9 cellular contexts compared by ENCODE assay signal in genomic region chr14:20609215-20610001, GRCh38. TPM values are rescaled to one million over a fixed set of nuclear protein-coding genes. Genes with fewer than 3 reads are reported as not detected.
A peak's percentile ranks its signal among the peaks of the same experiment; 100 is the strongest.
DNase-seq lines count a peak whose midpoint lies in the region; ATAC-seq and TF ChIP-seq lines count a peak whose summit lies in the region.
"Had no signal": no experiment of that assay in that cellular context is flagged by ENCODE, and none has a peak within 500 bp of the region (broad histone marks: within the 10 kb centered on the region; RNA-seq: fewer than 3 reads in every experiment).

No MANE protein-coding gene starts in this region.

- TF ChIP-seq CTCF in activated B cell treated with CpG ODN at 0.5 μM for 24 hours (IDR thresholded peaks at IDR 0.05): peak; percentile 90

- CTCF ChIA-PET in activated B cell treated with CpG ODN at 0.5 μM for 24 hours (lab: Charles Lee): interaction anchor here (0.7 to 7.5 kb wide), 22 partner anchors 14 to 362 kb away, joined by 3 to 131 read pairs (median 5); partner anchors contain the start of genes APEX1, CCNB1IP1, OSGEP and PARP2

- intact Hi-C loops in activated B cell treated with CpG ODN at 0.5 μM for 24 hours (cut with micrococcal nuclease): loop anchor here (1.0 to 5.0 kb wide), 9 partner anchors 54 to 282 kb away; partner anchors contain the start of genes APEX1, PARP2 and RNASE6

- ATAC-seq in HG03196 (IDR thresholded peaks at IDR 0.05; ENCODE audit: unreplicated experiment) (peak; percentile 23), activated B cell treated with CpG ODN at 0.5 μM for 24 hours (ENCODE audit: low read depth) (peak; percentile 29), left lobe of liver (peak; percentile 68), GM21390 (IDR thresholded peaks at IDR 0.05; ENCODE audit: unreplicated experiment) (no peak)

- H3K36me3 Mint-ChIP-seq in activated B cell treated with CpG ODN at 0.5 μM for 24 hours (ENCODE audit: low read depth): no peaks in the 10 kb centered on the region
- H3K36me3 Mint-ChIP-seq: activated naive CD8-positive, alpha-beta T cell had no signal

- DNase-seq in DMS114 treated with DMSO at 0.1 percent for 48 hours (lab: John Stamatoyannopoulos, UW; ENCODE audit: unreplicated experiment) (peak; percentile 90), NCI-H345 (lab: John Stamatoyannopoulos, UW) (peak; percentile 77), activated B cell treated with CpG ODN at 0.5 μM for 24 hours (peak; percentile 57), dermis blood vessel endothelial cell (peak; percentile 90), left lobe of liver (ENCODE audit: low spot score) (peak; percentile 73)
- peak; percentile 60 for DNase-seq in stimulated activated CD4-positive, alpha-beta T cell treated with anti-CD3 and anti-CD28 coated beads, Interleukin-1b, Interleukin-23, amount 100 ng/mL, for 48 hours

- peaks cover 4% of the 10 kb centered on the region for H3K4me1 Mint-ChIP-seq in activated B cell treated with CpG ODN at 0.5 μM for 24 hours

- no peak overlapping the region for H3K4me3 Mint-ChIP-seq in activated B cell treated with CpG ODN at 0.5 μM for 24 hours
- H3K4me3 Mint-ChIP-seq: activated naive CD8-positive, alpha-beta T cell had no signal

- no peaks in the 10 kb centered on the region for H3K9me3 Mint-ChIP-seq in activated B cell treated with CpG ODN at 0.5 μM for 24 hours

- no peaks in the 10 kb centered on the region for H3K27me3 Mint-ChIP-seq in activated B cell treated with CpG ODN at 0.5 μM for 24 hours
- H3K27me3 Mint-ChIP-seq: activated naive CD8-positive, alpha-beta T cell had no signal

- H3K27ac Mint-ChIP-seq in activated B cell treated with CpG ODN at 0.5 μM for 24 hours: no peak overlapping the region
- H3K27ac Mint-ChIP-seq: activated naive CD8-positive, alpha-beta T cell had no signal

- POLR2A ChIA-PET in activated B cell treated with CpG ODN at 0.5 μM for 24 hours (lab: Charles Lee): interaction anchor here (1.0 to 3.0 kb wide), 13 partner anchors 21 to 282 kb away, joined by 3 to 16 read pairs (median 5); partner anchors contain the start of genes APEX1, PARP2, PIP4P1 and PNP

RNA-seq across cellular contexts. Expression of gene RNASE12, which starts 18.2 kb away (rescaled TPM):
- not detected in 2 replicates for total RNA-seq in activated B cell treated with CpG ODN at 0.5 μM for 24 hours
- total RNA-seq in dermis blood vessel endothelial cell: not detected in 2 replicates
- total RNA-seq in left lobe of liver: not detected

RNA-seq across cellular contexts. Expression of gene RNASE11, which starts 21.6 kb away (rescaled TPM):
- total RNA-seq in activated B cell treated with CpG ODN at 0.5 μM for 24 hours (not detected in 2 replicates), dermis blood vessel endothelial cell (not detected in 2 replicates), left lobe of liver (not detected)

RNA-seq across cellular contexts. Expression of gene OR6S1, which starts 32.1 kb away (rescaled TPM):
- total RNA-seq in activated B cell treated with CpG ODN at 0.5 μM for 24 hours (not detected in 2 replicates), dermis blood vessel endothelial cell (not detected in 2 replicates), left lobe of liver (not detected)

RNA-seq across cellular contexts. Expression of gene RNASE9, which starts 48.6 kb away (rescaled TPM):
- total RNA-seq in activated B cell treated with CpG ODN at 0.5 μM for 24 hours (not detected in 2 replicates), dermis blood vessel endothelial cell (not detected in 2 replicates), left lobe of liver (not detected)
